In the genomic region with DNA sequence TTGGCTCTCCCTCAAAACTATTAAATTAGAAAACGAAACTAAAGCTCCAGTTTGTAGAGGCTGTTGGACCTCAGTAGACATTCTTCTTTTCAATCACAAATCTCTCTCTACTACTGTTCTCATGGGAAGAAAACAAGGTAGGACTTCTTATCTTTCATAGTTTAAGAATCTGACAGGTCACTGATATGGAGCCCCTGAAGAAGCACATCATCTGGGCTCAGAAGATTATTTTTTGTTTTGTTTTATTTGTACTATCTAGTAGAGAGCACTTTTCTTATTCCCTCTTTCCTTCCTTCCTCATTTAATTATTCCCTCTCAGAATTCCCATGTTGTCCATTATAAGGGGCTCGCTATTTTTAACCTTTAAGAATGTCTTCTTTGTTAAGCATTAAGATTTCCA, we compare ENCODE assay signal across 1 cellular context.
TF ChIP-seq lines count a peak whose summit lies in the region.

No MANE protein-coding gene starts in this region.

TF ChIP-seq in endothelial cell of umbilical vein, 7 proteins besides CTCF, POLR2A, EP300 and RAD21:
- no peak for TF ChIP-seq EZH2 (IDR thresholded peaks at IDR 0.05; ENCODE audit: borderline replicate concordance, low read depth, low read length, severe bottlenecking)
- no peak for TF ChIP-seq MYC (IDR thresholded peaks at IDR 0.05; ENCODE audit: low read depth, low read length)
- TF ChIP-seq GATA2 (IDR thresholded peaks at IDR 0.05; ENCODE audit: insufficient read depth, insufficient read length, low read depth, low read length): no peak
- no peak for TF ChIP-seq JUN (IDR thresholded peaks at IDR 0.05; ENCODE audit: borderline replicate concordance, insufficient read depth, insufficient read length, low read depth)
- no peak for TF ChIP-seq POLR2AphosphoS5 (IDR thresholded peaks at IDR 0.05; ENCODE audit: insufficient read depth, low read depth, low read length)
- TF ChIP-seq, protein P1, sequence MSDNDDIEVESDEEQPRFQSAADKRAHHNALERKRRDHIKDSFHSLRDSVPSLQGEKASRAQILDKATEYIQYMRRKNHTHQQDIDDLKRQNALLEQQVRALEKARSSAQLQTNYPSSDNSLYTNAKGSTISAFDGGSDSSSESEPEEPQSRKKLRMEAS (IDR thresholded peaks at IDR 0.05; ENCODE audit: insufficient read depth, insufficient read length): no peak
- TF ChIP-seq FOS (IDR thresholded peaks at IDR 0.05; ENCODE audit: borderline replicate concordance, insufficient read depth, low read length): no peak
TF ChIP-seq in endothelial cell of umbilical vein: peak in this region for 0.
